Comparison of ENCODE assay signal across 8 cellular contexts in the genomic region with DNA sequence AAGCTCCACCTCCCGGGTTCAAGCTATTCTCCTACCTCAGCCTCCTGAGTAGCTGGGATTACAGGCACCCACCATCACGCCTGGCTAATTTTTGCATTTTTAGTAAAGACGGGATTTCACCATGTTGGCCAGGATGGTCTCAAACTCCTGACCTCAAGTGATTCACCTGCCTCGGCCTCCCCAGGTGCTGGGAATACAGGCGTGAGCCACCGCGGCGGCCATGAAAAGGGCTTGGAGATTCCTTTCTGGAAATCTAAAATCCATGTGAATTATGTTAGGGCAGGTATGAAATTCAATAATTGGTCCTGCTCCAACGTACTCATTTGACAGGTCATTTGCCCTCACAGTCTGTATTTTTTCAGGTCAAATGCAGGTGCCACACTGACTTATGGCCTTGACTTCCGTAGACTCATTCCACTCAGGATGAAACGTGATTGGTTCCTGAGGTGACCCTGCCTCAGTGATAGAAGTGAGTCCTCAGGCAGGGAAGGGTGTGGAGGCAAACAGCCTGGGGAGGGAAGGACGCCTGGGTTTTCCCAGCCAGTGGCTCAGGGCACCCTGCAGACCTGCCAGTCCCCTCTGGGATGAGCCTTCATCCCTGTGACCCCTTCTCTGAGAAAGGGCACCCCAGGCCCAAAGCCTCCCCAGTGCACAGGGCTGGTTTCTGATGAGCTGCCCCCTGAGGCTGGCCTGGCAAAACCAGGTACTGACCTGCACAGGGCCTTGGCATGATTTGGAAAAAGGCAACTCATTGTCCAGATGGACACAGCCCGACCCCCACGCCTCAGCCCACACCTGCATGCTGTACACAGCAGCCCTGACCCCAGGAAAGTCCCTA. TPM values are rescaled to one million over a fixed set of nuclear protein-coding genes. Genes with fewer than 3 reads are reported as not detected.
DNase-seq lines count a peak whose midpoint lies in the region; ATAC-seq, FAIRE-seq and TF ChIP-seq lines count a peak whose summit lies in the region.

No MANE protein-coding gene starts in this region.

- H3K27ac ChIP-seq in esophagus (ENCODE audit: low read depth in 2 of 2, low read length in 1 of 2) (peak overlapping the region; percentile 88 to 95), pancreas (peak overlapping the region; percentile 90 to 95 (median 93))

- no peak overlapping the region for H3K4me3 Mint-ChIP-seq in stimulated activated naive CD8-positive, alpha-beta T cell treated with anti-CD3 and anti-CD28 coated beads, Interleukin-15, Interleukin-2, amounts not matched to agents 100 ng/mL and 50 ng/mL, for 24 hours
- H3K4me3 Mint-ChIP-seq in activated CD8-positive, alpha-beta memory T cell treated with anti-CD3 and anti-CD28 coated beads, Interleukin-2, amount 10 ng/mL, durations not matched to agents 7 days and 5 days = no peak overlapping the region

- ATAC-seq in stimulated activated naive CD8-positive, alpha-beta T cell treated with anti-CD3 and anti-CD28 coated beads, Interleukin-15, Interleukin-2, amounts not matched to agents 100 U/mL and 50 U/mL, for 24 hours = no peak
- ATAC-seq in pancreas (peak in 1 of 4 donors; percentile 0), HG03175 (IDR thresholded peaks at IDR 0.05; ENCODE audit: unreplicated experiment) (no peak), GM21576 (IDR thresholded peaks at IDR 0.05; ENCODE audit: unreplicated experiment) (no peak)
- no peak for ATAC-seq in activated CD8-positive, alpha-beta memory T cell treated with anti-CD3 and anti-CD28 coated beads, Interleukin-2, amount 10 ng/mL, durations not matched to agents 7 days and 5 days

- peak overlapping the region; percentile 40 for H3K27ac Mint-ChIP-seq in stimulated activated naive CD8-positive, alpha-beta T cell treated with anti-CD3 and anti-CD28 coated beads, Interleukin-15, Interleukin-2, amounts not matched to agents 100 ng/mL and 50 ng/mL, for 24 hours
- H3K27ac Mint-ChIP-seq in activated CD8-positive, alpha-beta memory T cell treated with anti-CD3 and anti-CD28 coated beads, Interleukin-2, amount 10 ng/mL, durations not matched to agents 7 days and 5 days = no peak overlapping the region

- CTCF ChIA-PET in activated CD8-positive, alpha-beta memory T cell treated with anti-CD3 and anti-CD28 coated beads, Interleukin-2, amount 10 ng/mL, durations not matched to agents 7 days and 5 days (lab: Charles Lee) = no interaction called here

- intact Hi-C loops in pancreas (cut with DNase I) = loop anchor here in 1 of 3 donors (10.0 kb wide), 1 partner anchor 64 kb away; a partner anchor contains a TSS

- DNase-seq in stimulated activated naive CD8-positive, alpha-beta T cell treated with anti-CD3 and anti-CD28 coated beads, Interleukin-15, Interleukin-2, amounts not matched to agents 100 U/mL and 50 U/mL, for 24 hours = no peak
- DNase-seq in pancreas = peak in 1 of 6 donors; percentile 56
- DNase-seq in activated CD8-positive, alpha-beta memory T cell treated with anti-CD3 and anti-CD28 coated beads, Interleukin-2, amount 10 ng/mL, durations not matched to agents 7 days and 5 days = no peak
- no peak for DNase-seq in NCI-H748 (lab: John Stamatoyannopoulos, UW; ENCODE audit: unreplicated experiment)

- H3K9me3 ChIP-seq in esophagus (ENCODE audit: control insufficient read depth in 2 of 2, insufficient read depth in 1 of 2, low read depth in 1 of 2, low read length in 1 of 2) (no peaks in the 10 kb centered on the region), pancreas (no peaks in the 10 kb centered on the region)

- 70 to 71% methylated on average over 14 of the region's 14 CpGs for WGBS in esophagus, 2 donors
- WGBS in pancreas, 2 donors = 53 to 55% methylated on average over 14 of the region's 14 CpGs

- H3K27me3 Mint-ChIP-seq in stimulated activated naive CD8-positive, alpha-beta T cell treated with anti-CD3 and anti-CD28 coated beads, Interleukin-15, Interleukin-2, amounts not matched to agents 100 ng/mL and 50 ng/mL, for 24 hours = no peaks in the 10 kb centered on the region
- H3K27me3 Mint-ChIP-seq in activated CD8-positive, alpha-beta memory T cell treated with anti-CD3 and anti-CD28 coated beads, Interleukin-2, amount 10 ng/mL, durations not matched to agents 7 days and 5 days = no peaks in the 10 kb centered on the region

- H3K4me3 ChIP-seq in esophagus (ENCODE audit: low read depth in 1 of 2, low read length in 2 of 2) (no peak overlapping the region), pancreas (no peak overlapping the region)

- TF ChIP-seq CTCF in pancreas (IDR thresholded peaks at IDR 0.05) = no peak

- H3K4me1 ChIP-seq in esophagus (ENCODE audit: control insufficient read depth in 2 of 2, insufficient read depth in 2 of 2, low read length in 1 of 2) = peaks cover 22 to 42% of the 10 kb centered on the region in 2 donors
- H3K4me1 ChIP-seq in pancreas = peaks cover 35 to 42% (median 36%) of the 10 kb centered on the region in 3 donors

- H3K27me3 ChIP-seq in esophagus (ENCODE audit: control insufficient read depth in 1 of 2, insufficient read depth in 2 of 2, low read length in 2 of 2) (no peaks in the 10 kb centered on the region), pancreas (no peaks in the 10 kb centered on the region)

- no peak for FAIRE-seq in pancreas (lab: Jason Lieb, UNC)

- peaks cover 42% of the 10 kb centered on the region for H3K4me1 Mint-ChIP-seq in stimulated activated naive CD8-positive, alpha-beta T cell treated with anti-CD3 and anti-CD28 coated beads, Interleukin-15, Interleukin-2, amounts not matched to agents 100 ng/mL and 50 ng/mL, for 24 hours (ENCODE audit: low read depth)
- H3K4me1 Mint-ChIP-seq in activated CD8-positive, alpha-beta memory T cell treated with anti-CD3 and anti-CD28 coated beads, Interleukin-2, amount 10 ng/mL, durations not matched to agents 7 days and 5 days = peaks cover 31% of the 10 kb centered on the region

- H3K36me3 Mint-ChIP-seq in stimulated activated naive CD8-positive, alpha-beta T cell treated with anti-CD3 and anti-CD28 coated beads, Interleukin-15, Interleukin-2, amounts not matched to agents 100 ng/mL and 50 ng/mL, for 24 hours (ENCODE audit: low read depth) = no peaks in the 10 kb centered on the region
- H3K36me3 Mint-ChIP-seq in activated CD8-positive, alpha-beta memory T cell treated with anti-CD3 and anti-CD28 coated beads, Interleukin-2, amount 10 ng/mL, durations not matched to agents 7 days and 5 days = no peaks in the 10 kb centered on the region

- no peaks in the 10 kb centered on the region for H3K36me3 ChIP-seq in esophagus (ENCODE audit: control insufficient read depth in 2 of 2, insufficient read depth in 2 of 2, low read length in 1 of 2)
- no peaks in the 10 kb centered on the region for H3K36me3 ChIP-seq in pancreas

- no peaks in the 10 kb centered on the region for H3K9me3 Mint-ChIP-seq in stimulated activated naive CD8-positive, alpha-beta T cell treated with anti-CD3 and anti-CD28 coated beads, Interleukin-15, Interleukin-2, amounts not matched to agents 100 ng/mL and 50 ng/mL, for 24 hours
- no peaks in the 10 kb centered on the region for H3K9me3 Mint-ChIP-seq in activated CD8-positive, alpha-beta memory T cell treated with anti-CD3 and anti-CD28 coated beads, Interleukin-2, amount 10 ng/mL, durations not matched to agents 7 days and 5 days (ENCODE audit: low read depth)

RNA-seq across cellular contexts. Expression of a gene that starts 48.7 kb away (rescaled TPM):
- polyA plus RNA-seq in esophagus (100 to 1,000 TPM in 1 of 2 donors, 10 to 100 TPM in 1; 92.3 to 156 TPM), pancreas (10 to 100 TPM; 41.2 to 83.3 TPM)
- total RNA-seq in pancreas = 10 to 100 TPM; 41.4 to 71.3 (median 58.4) TPM
- total RNA-seq in activated CD8-positive, alpha-beta memory T cell treated with anti-CD3 and anti-CD28 coated beads, Interleukin-2, amount 10 ng/mL, durations not matched to agents 7 days and 5 days = 100 to 1,000 TPM; 251 to 299 TPM
